8 cellular contexts compared by ENCODE assay signal in the genomic region with DNA sequence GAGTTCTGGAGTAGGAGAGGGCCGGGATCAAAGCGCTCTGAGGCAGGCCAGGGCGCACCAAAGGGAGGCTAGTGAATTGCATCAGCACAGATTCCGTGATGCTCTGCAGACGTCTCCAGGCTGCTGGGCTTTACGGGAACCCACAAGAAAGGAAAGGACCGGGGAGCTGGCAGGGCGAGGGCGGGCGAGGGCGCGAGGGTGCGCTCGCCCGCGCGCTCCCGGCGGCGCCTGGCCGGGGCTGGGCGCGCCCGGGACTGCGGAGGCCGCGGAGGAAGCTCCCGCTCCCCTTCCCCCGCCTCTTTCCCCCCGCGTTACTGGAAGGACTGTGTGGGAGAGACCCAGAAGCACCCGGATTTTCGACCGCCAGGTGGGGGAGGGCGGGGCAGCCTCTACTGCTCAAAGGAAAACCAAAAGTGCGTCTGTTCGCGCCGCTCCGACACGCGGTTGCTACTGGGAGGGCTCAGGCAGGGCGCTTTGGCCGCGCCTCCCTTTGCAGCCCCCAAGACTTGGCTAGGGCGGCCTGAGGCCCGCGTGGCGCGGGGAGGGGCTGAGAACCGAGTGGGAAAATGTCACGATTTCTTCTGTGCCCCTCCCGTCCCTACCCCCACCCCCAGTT. TPM values are rescaled to one million over a fixed set of nuclear protein-coding genes. Genes with fewer than 3 reads are reported as not detected.
A peak's percentile ranks its signal among the peaks of the same experiment; 100 is the strongest.
DNase-seq lines count a peak whose midpoint lies in the region; ATAC-seq and TF ChIP-seq lines count a peak whose summit lies in the region.

No MANE protein-coding gene starts in this region.

- H3K27me3 ChIP-seq in HUES48 (ENCODE audit: control insufficient read depth, insufficient read depth, low read length) (peaks cover 83% of the 10 kb centered on the region), gastroesophageal sphincter (no peaks in the 10 kb centered on the region), neutrophil (peaks cover 14% of the 10 kb centered on the region)

- peaks cover 28% of the 10 kb centered on the region for H3K4me1 Mint-ChIP-seq in activated naive CD4-positive, alpha-beta T cell treated with anti-CD3 and anti-CD28 coated beads for 36 hours (ENCODE audit: low read depth)

- peak in 2 of 4 experiments; percentile 42 to 49 for TF ChIP-seq CTCF in gastroesophageal sphincter (IDR thresholded peaks at IDR 0.05)
- TF ChIP-seq CTCF in neutrophil (IDR thresholded peaks at IDR 0.05), result peak; percentile 66

- peak; percentile 40 for ATAC-seq in gastroesophageal sphincter
- ATAC-seq in HG02852 (IDR thresholded peaks at IDR 0.05; ENCODE audit: unreplicated experiment), result no peak

- DNase-seq in GM03348 (ENCODE audit: low spot score), result peak; percentile 91
- DNase-seq in SIG-M5 (lab: John Stamatoyannopoulos, UW), result peak; percentile 31
- DNase-seq in activated naive CD4-positive, alpha-beta T cell treated with anti-CD3 and anti-CD28 coated beads for 36 hours, result peak; percentile 99
- peak in 45 of 49 donors; percentile 14 to 92 (median 61) for DNase-seq in substantia nigra (lab: John Stamatoyannopoulos, UW)

- TF ChIP-seq POLR2A in gastroesophageal sphincter (IDR thresholded peaks at IDR 0.05), result peak; percentile 63 to 87

- no peaks in the 10 kb centered on the region for H3K27me3 Mint-ChIP-seq in activated naive CD4-positive, alpha-beta T cell treated with anti-CD3 and anti-CD28 coated beads for 36 hours (ENCODE audit: low read depth)

- H3K36me3 ChIP-seq in HUES48 (ENCODE audit: control insufficient read depth, insufficient read depth, low read length), result no peaks in the 10 kb centered on the region
- H3K36me3 ChIP-seq in gastroesophageal sphincter, result no peaks in the 10 kb centered on the region
- H3K36me3 ChIP-seq in neutrophil, result peaks cover 3% of the 10 kb centered on the region

- peak overlapping the region; percentile 80 for H3K9ac ChIP-seq in HUES48 (ENCODE audit: low read depth, low read length)

- CTCF ChIA-PET in activated naive CD4-positive, alpha-beta T cell treated with anti-CD3 and anti-CD28 coated beads for 36 hours (lab: Charles Lee), result interaction anchor here (1.5 to 1.7 kb wide), 2 partner anchors 12 to 25 kb away, joined by 4 to 6 read pairs; no protein-coding TSS in a partner anchor

- H3K4me1 ChIP-seq in HUES48 (ENCODE audit: control insufficient read depth, insufficient read depth, low read length) (peaks cover 23% of the 10 kb centered on the region), gastroesophageal sphincter (peaks cover 0 to 15% (median 3%) of the 10 kb centered on the region in 3 donors), neutrophil (ENCODE audit: control insufficient read depth in 1 of 2, insufficient read depth in 1 of 2, low read depth in 1 of 2, low read length in 1 of 2) (peaks cover 16 to 18% of the 10 kb centered on the region in 2 experiments)

- peak overlapping the region; percentile 94 for H3K4me3 Mint-ChIP-seq in activated naive CD4-positive, alpha-beta T cell treated with anti-CD3 and anti-CD28 coated beads for 36 hours

- WGBS in gastroesophageal sphincter (ENCODE audit: low coverage in 1 of 2), 2 donors, result 0% methylated on average over 4 of the region's 53 CpGs; no CpG with 5 or more reads in 1 of the 2 donors

- peak overlapping the region; percentile 99 for H3K27ac Mint-ChIP-seq in activated naive CD4-positive, alpha-beta T cell treated with anti-CD3 and anti-CD28 coated beads for 36 hours

- H3K9me3 Mint-ChIP-seq in activated naive CD4-positive, alpha-beta T cell treated with anti-CD3 and anti-CD28 coated beads for 36 hours, result no peaks in the 10 kb centered on the region

- intact Hi-C loops in activated naive CD4-positive, alpha-beta T cell treated with anti-CD3 and anti-CD28 coated beads for 36 hours (cut with micrococcal nuclease), result loop anchor here (1.0 to 10.0 kb wide), 15 partner anchors 24 to 1178 kb away; partner anchors contain the start of genes ATRAID, CCDC121, CLIP4 and GPN1

- H3K9me3 ChIP-seq in HUES48 (ENCODE audit: control insufficient read depth, insufficient read depth, low read length), result no peaks in the 10 kb centered on the region
- H3K9me3 ChIP-seq in gastroesophageal sphincter, result no peaks in the 10 kb centered on the region
- no peaks in the 10 kb centered on the region for H3K9me3 ChIP-seq in neutrophil

- H3K4me3 ChIP-seq in HUES48 (ENCODE audit: low read depth, low read length) (peak overlapping the region; percentile 78), gastroesophageal sphincter (peak overlapping the region; percentile 72 to 87), neutrophil (ENCODE audit: low read depth in 1 of 2, low read length in 1 of 2) (peak overlapping the region; percentile 88 to 89)

- peaks cover 1% of the 10 kb centered on the region for H3K36me3 Mint-ChIP-seq in activated naive CD4-positive, alpha-beta T cell treated with anti-CD3 and anti-CD28 coated beads for 36 hours (ENCODE audit: low read depth)

- H3K27ac ChIP-seq in HUES48 (ENCODE audit: low read depth, low read length), result peak overlapping the region; percentile 46
- H3K27ac ChIP-seq in gastroesophageal sphincter, result peak overlapping the region; percentile 98 to 100 (median 98)
- peak overlapping the region; percentile 100 for H3K27ac ChIP-seq in neutrophil
- peak overlapping the region; percentile 76 for H3K27ac ChIP-seq in substantia nigra (ENCODE audit: low read depth, low read length, poor library complexity, severe bottlenecking)

- TF ChIP-seq EP300 in gastroesophageal sphincter (IDR thresholded peaks at IDR 0.05), result no peak

RNA-seq across cellular contexts. Expression of gene FOSL2, which starts 2.3 kb away (rescaled TPM):
- total RNA-seq in activated naive CD4-positive, alpha-beta T cell treated with anti-CD3 and anti-CD28 coated beads for 36 hours, result 100 to 1,000 TPM; 102 to 110 TPM
- total RNA-seq in gastroesophageal sphincter, result 100 to 1,000 TPM in 3 of 4 donors, 10 to 100 TPM in 1; 75.3 to 152 (median 132) TPM

Comparison
In these comparisons a context has a peak if more than half of its experiments do, and no peak if none do; other contexts are left out.
1. DNase-seq: peak in every context shown above with its lines; median percentile 99 in activated naive CD4-positive, alpha-beta T cell treated with anti-CD3 and anti-CD28 coated beads for 36 hours; 91 in GM03348; 61 in substantia nigra; 31 in SIG-M5.
2. H3K27ac ChIP-seq: peak in every context shown above with its lines; median percentile 100 in neutrophil; 98 in gastroesophageal sphincter; 76 in substantia nigra; 46 in HUES48.